In genomic region chr19:50646074-50646807, GRCh38 we compare ENCODE assay signal across 18 cellular contexts. TPM values are rescaled to one million over a fixed set of nuclear protein-coding genes. Genes with fewer than 3 reads are reported as not detected.
DNase-seq lines count a peak whose midpoint lies in the region; ATAC-seq, FAIRE-seq and TF ChIP-seq lines count a peak whose summit lies in the region.
"Had no signal": no experiment of that assay in that cellular context is flagged by ENCODE, and none has a peak within 500 bp of the region (broad histone marks: within the 10 kb centered on the region; RNA-seq: fewer than 3 reads in every experiment).

No MANE protein-coding gene starts in this region.

- H3K4me2 ChIP-seq in A549 = peak overlapping the region; percentile 62

- no peak for TF ChIP-seq RAD21 in A549 (conservative IDR thresholded peaks at IDR 0.05 in 1 of 2, IDR thresholded peaks at IDR 0.05 in 1 of 2)

- FAIRE-seq in A549 (lab: Jason Lieb, UNC) = peak; percentile 70

- H3K4me1 Mint-ChIP-seq in activated CD4-positive, alpha-beta T cell treated with anti-CD3 and anti-CD28 coated beads, Interleukin-2, amount 10 ng/mL, durations not matched to agents 7 days and 5 days = no peaks in the 10 kb centered on the region
- H3K4me1 Mint-ChIP-seq: activated naive CD8-positive, alpha-beta T cell treated with anti-CD3 and anti-CD28 coated beads for 36 hours; B cell had no signal

- no peaks in the 10 kb centered on the region for H3K36me3 Mint-ChIP-seq in activated CD4-positive, alpha-beta T cell treated with anti-CD3 and anti-CD28 coated beads, Interleukin-2, amount 10 ng/mL, durations not matched to agents 7 days and 5 days (ENCODE audit: low read depth)
- H3K36me3 Mint-ChIP-seq: activated naive CD8-positive, alpha-beta T cell treated with anti-CD3 and anti-CD28 coated beads for 36 hours had no signal

- no peak overlapping the region for H3K4me3 Mint-ChIP-seq in activated CD4-positive, alpha-beta T cell treated with anti-CD3 and anti-CD28 coated beads, Interleukin-2, amount 10 ng/mL, durations not matched to agents 7 days and 5 days
- H3K4me3 Mint-ChIP-seq: activated naive CD8-positive, alpha-beta T cell treated with anti-CD3 and anti-CD28 coated beads for 36 hours; B cell; neural crest cell had no signal

- H3K9me3 ChIP-seq in A549 = no peaks in the 10 kb centered on the region
- H3K9me3 ChIP-seq: gastrocnemius medialis, left lung, uterus had no signal

- no peaks in the 10 kb centered on the region for H3K9me3 Mint-ChIP-seq in activated CD4-positive, alpha-beta T cell treated with anti-CD3 and anti-CD28 coated beads, Interleukin-2, amount 10 ng/mL, durations not matched to agents 7 days and 5 days
- H3K9me3 Mint-ChIP-seq: activated naive CD8-positive, alpha-beta T cell treated with anti-CD3 and anti-CD28 coated beads for 36 hours; neural crest cell had no signal

- H3K4me1 ChIP-seq in A549 = peaks cover 20% of the 10 kb centered on the region
- H3K4me1 ChIP-seq: gastrocnemius medialis, left lung, uterus had no signal

- TF ChIP-seq EP300 in A549 (IDR thresholded peaks at IDR 0.05) = no peak

- TF ChIP-seq POLR2A in A549 (IDR thresholded peaks at IDR 0.05; ENCODE audit: low read length) = no peak

- H3K4me3 ChIP-seq in A549 (0 out of 3 replicates have a peak overlapping the region, but pooled peaks have one; percentile 0), fibroblast of pulmonary artery (replicated peaks; ENCODE audit: low read depth, low read length) (no peak overlapping the region)
- H3K4me3 ChIP-seq: gastrocnemius medialis, left lung, uterus had no signal

- peak; percentile 83 for DNase-seq in A549 (ENCODE audit: low read depth in 1 of 2, low spot score in 1 of 2)
- peak; percentile 15 for DNase-seq in GOT3 (lab: John Stamatoyannopoulos, UW)
- DNase-seq in RWPE1 (ENCODE audit: low spot score) = peak; percentile 64
- peak; percentile 84 for DNase-seq in fibroblast of pulmonary artery (ENCODE audit: low read depth)
- no peak for DNase-seq in activated CD4-positive, alpha-beta T cell treated with anti-CD3 and anti-CD28 coated beads, Interleukin-2, amount 10 ng/mL, durations not matched to agents 7 days and 5 days
- DNase-seq in middle frontal gyrus (ENCODE audit: extremely low spot score, low spot score) = no peak
- DNase-seq in NCI-H1694 (lab: John Stamatoyannopoulos, UW) = no peak
- DNase-seq: activated naive CD8-positive, alpha-beta T cell treated with anti-CD3 and anti-CD28 coated beads for 36 hours; gastrocnemius medialis; GDM1; left lung; NCI-H1048; NCI-H524 treated with DMSO at 0.1 percent for 48 hours; uterus had no signal

- TF ChIP-seq CTCF in A549 (IDR thresholded peaks at IDR 0.05) = no peak
- TF ChIP-seq CTCF in RWPE1 (conservative IDR thresholded peaks at IDR 0.05; ENCODE audit: low read depth) = no peak
- no peak for TF ChIP-seq CTCF in fibroblast of pulmonary artery (IDR thresholded peaks at IDR 0.05; ENCODE audit: low read length, missing control alignments)

- WGBS in A549 (ENCODE audit: missing lambda C conversion rate) = 6% methylated on average over 6 of the region's 6 CpGs

- ATAC-seq in A549 (peak; percentile 67 to 80), GM21423 (IDR thresholded peaks at IDR 0.05; ENCODE audit: unreplicated experiment) (no peak)
- ATAC-seq: gastrocnemius medialis, left lung had no signal

- POLR2A ChIA-PET in A549 (lab: Yijun Ruan, JAX) (interaction anchor here (1.2 kb wide), 1 partner anchor 12 kb away, joined by 5 read pairs; no protein-coding TSS in a partner anchor), RWPE1 (lab: Yijun Ruan, JAX; ENCODE audit: low non-redundant PET) (no interaction called here)
- POLR2A ChIA-PET in activated CD4-positive, alpha-beta T cell treated with anti-CD3 and anti-CD28 coated beads, Interleukin-2, amount 10 ng/mL, durations not matched to agents 7 days and 5 days (lab: Charles Lee) = no interaction called here

- H3K27me3 Mint-ChIP-seq in activated CD4-positive, alpha-beta T cell treated with anti-CD3 and anti-CD28 coated beads, Interleukin-2, amount 10 ng/mL, durations not matched to agents 7 days and 5 days = peaks cover 2% of the 10 kb centered on the region

- no peak overlapping the region for H3K27ac Mint-ChIP-seq in activated CD4-positive, alpha-beta T cell treated with anti-CD3 and anti-CD28 coated beads, Interleukin-2, amount 10 ng/mL, durations not matched to agents 7 days and 5 days
- H3K27ac Mint-ChIP-seq: activated naive CD8-positive, alpha-beta T cell treated with anti-CD3 and anti-CD28 coated beads for 36 hours; B cell had no signal

- H3K27ac ChIP-seq in A549 (peak overlapping the region; percentile 55 to 62; a peak in 4 of 6 replicates), RWPE1 (no peak overlapping the region)
- H3K27ac ChIP-seq: gastrocnemius medialis, left lung, uterus, VCaP had no signal

- CTCF ChIA-PET in A549 (lab: Yijun Ruan, JAX) (interaction anchor here (0.8 to 3.5 kb wide), 8 partner anchors 10 to 138 kb away, joined by 3 to 12 read pairs (median 4); no protein-coding TSS in a partner anchor), RWPE1 (lab: Yijun Ruan, JAX) (no interaction called here)
- CTCF ChIA-PET in activated CD4-positive, alpha-beta T cell treated with anti-CD3 and anti-CD28 coated beads, Interleukin-2, amount 10 ng/mL, durations not matched to agents 7 days and 5 days (lab: Charles Lee) = no interaction called here

TF ChIP-seq in A549, 52 proteins besides CTCF, POLR2A, EP300 and RAD21:
- 0 out of 2 replicates have a peak, but pooled peaks have one; percentile 23 for TF ChIP-seq JUNB (IDR thresholded peaks at IDR 0.05)
- TF ChIP-seq FOSL2 (IDR thresholded peaks at IDR 0.05) = peak; percentile 50; the same call in 1 of the 2 replicates
- peak; percentile 78 for TF ChIP-seq FOSL2 (CRISPR knock-in tag; IDR thresholded peaks at IDR 0.05)
- TF ChIP-seq KDM1A (IDR thresholded peaks at IDR 0.05; ENCODE audit: low read depth) = peak; percentile 81; the same call in 1 of the 2 replicates
- TF ChIP-seq NFE2L2 (conservative IDR thresholded peaks at IDR 0.05; ENCODE audit: low read length) = no peak
- 0 out of 2 replicates have a peak, but pooled peaks have one; percentile 27 for TF ChIP-seq RCOR1 (IDR thresholded peaks at IDR 0.05; ENCODE audit: low read depth, low read length)
- no peak for TF ChIP-seq RNF2 (IDR thresholded peaks at IDR 0.05; ENCODE audit: borderline replicate concordance, low read depth)
- TF ChIP-seq SMC3 (IDR thresholded peaks at IDR 0.05) = 0 out of 3 replicates have a peak, but pooled peaks have one; percentile 9
- TF ChIP-seq HOXA7 (CRISPR knock-in tag; IDR thresholded peaks at IDR 0.05) = no peak
- peak; percentile 100 for TF ChIP-seq ZFP36 (IDR thresholded peaks at IDR 0.05; ENCODE audit: borderline replicate concordance, partially characterized antibody)
- peak; percentile 48; the same call in 1 of the 2 replicates for TF ChIP-seq HOXB5 (CRISPR knock-in tag; IDR thresholded peaks at IDR 0.05)
TF ChIP-seq in A549: peak in this region for 7.

RNA-seq across cellular contexts. Expression of gene C19orf81, which starts 3.0 kb away (rescaled TPM):
- polyA plus RNA-seq in A549 (2011; rRNA removed) = 1.8 and 2.1 TPM in 2 replicates
- polyA plus RNA-seq in A549 (2012; cell fraction: cytosol; rRNA removed) = 5.7 and 5.8 TPM in 2 replicates
- polyA plus RNA-seq in A549 (2012; cell fraction: nucleus; rRNA removed) = 5.8 and 5.9 TPM in 2 replicates
- polyA plus RNA-seq in A549 (2017; fragmentation: RNase III; extraction: RNeasy Plus Mini Kit Qiagen cat#74134 plus additional on column Dnase treatment) = 7.9 to 9.5 TPM (median 8.2 TPM) in 3 replicates
- polyA minus RNA-seq in A549 (2011; rRNA and poly(A)+ RNA removed) = not detected in 2 replicates
- not detected for total RNA-seq in activated CD4-positive, alpha-beta T cell treated with anti-CD3 and anti-CD28 coated beads, Interleukin-2, amount 10 ng/mL, durations not matched to agents 7 days and 5 days
- total RNA-seq: B cell, gastrocnemius medialis, uterus had no signal

RNA-seq across cellular contexts. Expression of gene SYT3, which starts 6.6 kb away (rescaled TPM):
- polyA plus RNA-seq in A549 (2011; rRNA removed) (0.25 and 0.29 TPM in 2 replicates), A549 (2017; fragmentation: RNase III; extraction: RNeasy Plus Mini Kit Qiagen cat#74134 plus additional on column Dnase treatment) (0.45 to 1.2 TPM (median 1.1 TPM) in 3 replicates)
- 0.24 and 0.30 TPM in 2 replicates for polyA plus RNA-seq in A549 (2012; cell fraction: cytosol; rRNA removed)
- polyA plus RNA-seq in A549 (2012; cell fraction: nucleus; rRNA removed) = 0.44 and 0.54 TPM in 2 replicates
- 0.44 TPM in 1 of 2 replicates, not detected in the other for polyA minus RNA-seq in A549 (2011; rRNA and poly(A)+ RNA removed)
- total RNA-seq in activated CD4-positive, alpha-beta T cell treated with anti-CD3 and anti-CD28 coated beads, Interleukin-2, amount 10 ng/mL, durations not matched to agents 7 days and 5 days = not detected

Comparison
In these comparisons a context has a peak if more than half of its experiments do, and no peak if none do; other contexts are left out.
1. DNase-seq: peak in A549 (2 of 2), GOT3 (single experiment), RWPE1 (single experiment) and fibroblast of pulmonary artery (single experiment); none in activated CD4-positive, alpha-beta T cell treated with anti-CD3 and anti-CD28 coated beads, Interleukin-2, amount 10 ng/mL, durations not matched to agents 7 days and 5 days (single experiment), middle frontal gyrus (single experiment) and NCI-H1694 (single experiment).